In genomic region chr2:236176417-236176816, GRCh38 we compare ENCODE assay signal across 9 cellular contexts. TPM values are rescaled to one million over a fixed set of nuclear protein-coding genes. Genes with fewer than 3 reads are reported as not detected.
DNase-seq lines count a peak whose midpoint lies in the region; ATAC-seq and TF ChIP-seq lines count a peak whose summit lies in the region.
"Had no signal": no experiment of that assay in that cellular context is flagged by ENCODE, and none has a peak within 500 bp of the region (broad histone marks: within the 10 kb centered on the region; RNA-seq: fewer than 3 reads in every experiment).

No MANE protein-coding gene starts in this region.

- peaks cover 75% of the 10 kb centered on the region for H3K27me3 ChIP-seq in A673 (replicated peaks; ENCODE audit: insufficient read depth, low read depth, low read length, poor library complexity)
- peaks cover 50% of the 10 kb centered on the region for H3K27me3 ChIP-seq in foreskin keratinocyte

- ATAC-seq in foreskin keratinocyte (no peak), HG03354 (IDR thresholded peaks at IDR 0.05; ENCODE audit: poor library complexity, severe bottlenecking, unreplicated experiment) (no peak), HG03196 (IDR thresholded peaks at IDR 0.05; ENCODE audit: unreplicated experiment) (no peak), HG02610 (IDR thresholded peaks at IDR 0.05; ENCODE audit: unreplicated experiment) (no peak)

- intact Hi-C loops in A673 (cut with micrococcal nuclease; ENCODE audit: unreplicated experiment): loop anchor here (5.0 kb wide), 3 partner anchors 89 to 384 kb away; no protein-coding TSS in a partner anchor

- in situ Hi-C loops in SK-MEL-5 (cut with HindIII; ENCODE audit: low pct_unique_long_range_greater_than_20kb, low sequenced_read_pairs): no loop called here

- no peak overlapping the region for H3K27ac ChIP-seq in A673 (ENCODE audit: low read depth, low read length, poor library complexity, severe bottlenecking)
- no peak overlapping the region for H3K27ac ChIP-seq in foreskin keratinocyte

- H3K4me3 ChIP-seq in A673 (ENCODE audit: low read depth, low read length, poor library complexity, severe bottlenecking) (no peak overlapping the region), GM12865 (ENCODE audit: low read depth, low read length) (no peak overlapping the region)

- POLR2A ChIA-PET in A673 (lab: Charles Lee; ENCODE audit: low non-redundant PET): no interaction called here

- H3K4me1 ChIP-seq in A673 (ENCODE audit: insufficient read depth, low read length, poor library complexity, severe bottlenecking): peaks cover 35% of the 10 kb centered on the region
- peaks cover 7% of the 10 kb centered on the region for H3K4me1 ChIP-seq in foreskin keratinocyte

- CTCF ChIA-PET in A673 (lab: Charles Lee): no interaction called here

- no TSS peak for BruUV-seq in A673 (replicated peaks; lab: Mats Ljungman, UMichigan)

- TF ChIP-seq CTCF in A673 (conservative IDR thresholded peaks at IDR 0.05; ENCODE audit: low read depth, low read length) (peak; percentile 87), GM12865 (IDR thresholded peaks at IDR 0.05; ENCODE audit: insufficient read depth, low read depth, low read length, missing control alignments) (peak; percentile 9), foreskin keratinocyte (conservative IDR thresholded peaks at IDR 0.05) (peak; percentile 71)

- peak; percentile 67 for DNase-seq in A673 (ENCODE audit: low spot score)
- DNase-seq in GM12865 (ENCODE audit: low read depth): no peak
- DNase-seq in SK-MEL-5 (ENCODE audit: low read depth, low spot score): peak; percentile 52
- no peak for DNase-seq in foreskin keratinocyte
- no peak for DNase-seq in NCI-H1048 (lab: John Stamatoyannopoulos, UW)

- H3K9me3 ChIP-seq in A673 (ENCODE audit: low read depth, low read length, poor library complexity, severe bottlenecking): no peaks in the 10 kb centered on the region

- no peaks in the 10 kb centered on the region for H3K36me3 ChIP-seq in A673 (ENCODE audit: insufficient read depth, low read length, poor library complexity, severe bottlenecking)

RNA-seq across cellular contexts. Expression of gene GBX2, which starts 8.2 kb away (rescaled TPM):
- not detected in 2 replicates for total RNA-seq in A673 (2021)
- 1.2 TPM in 2 replicates for total RNA-seq in SK-MEL-5 (2014; rRNA removed; shearing (Covaris generic))
- 0.33 and 2.4 TPM in 2 replicates for polyA plus RNA-seq in SK-MEL-5 (2015; cell fraction: cytosol; rRNA removed)
- 1.2 TPM in 1 of 2 replicates, not detected in the other for polyA plus RNA-seq in SK-MEL-5 (2015; cell fraction: nucleus; rRNA removed)
- 0.14 and 0.24 TPM in 2 replicates for total RNA-seq in foreskin keratinocyte
- polyA plus RNA-seq in foreskin keratinocyte: 0.14 and 0.27 TPM in 2 replicates
- total RNA-seq: activated CD8-positive, alpha-beta memory T cell treated with anti-CD3 and anti-CD28 coated beads for 36 hours had no signal

Comparison
In these comparisons a context has a peak if more than half of its experiments do, and no peak if none do; other contexts are left out.
1. DNase-seq: peak in A673 (single experiment) and SK-MEL-5 (single experiment); none in GM12865 (single experiment), foreskin keratinocyte (0 of 2) and NCI-H1048 (single experiment).
2. CTCF ChIP-seq: peak in every context shown above with its lines; median percentile 87 in A673; 71 in foreskin keratinocyte; 9 in GM12865.